Comparison of ENCODE assay signal across 5 cellular contexts in the genomic region with DNA sequence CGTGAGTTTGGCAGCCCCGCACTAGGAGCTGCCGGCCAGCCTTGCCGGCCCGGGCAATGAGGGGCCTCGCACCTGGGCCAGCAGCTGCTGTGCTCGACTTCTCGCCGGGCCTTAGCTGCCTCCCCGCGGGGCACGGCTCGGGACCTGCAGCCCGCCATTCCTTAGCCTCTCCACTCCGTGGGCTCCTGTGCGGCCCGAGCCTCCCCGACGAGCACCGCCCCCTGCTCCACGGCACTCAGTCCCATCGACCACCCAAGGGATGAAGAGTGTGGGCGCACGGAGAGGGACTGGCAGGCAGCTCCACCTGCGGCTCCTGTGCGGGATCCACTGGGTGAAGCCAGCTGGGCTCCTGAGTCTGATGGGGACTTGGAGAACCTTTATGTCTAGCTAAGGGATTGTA. TPM values are rescaled to one million over a fixed set of nuclear protein-coding genes. Genes with fewer than 3 reads are reported as not detected.
"Had no signal": no experiment of that assay in that cellular context is flagged by ENCODE, and none has a peak within 500 bp of the region (broad histone marks: within the 10 kb centered on the region; RNA-seq: fewer than 3 reads in every experiment).

No MANE protein-coding gene starts in this region.

RNA-seq across cellular contexts. Expression of a gene that starts 51.4 kb away (rescaled TPM):
- total RNA-seq: GM23338, H1, HepG2, HFFc6, HT1080 had no signal
